20 cellular contexts compared by ENCODE assay signal in genomic region chr17:82250868-82251500, GRCh38. TPM values are rescaled to one million over a fixed set of nuclear protein-coding genes. Genes with fewer than 3 reads are reported as not detected.
DNase-seq lines count a peak whose midpoint lies in the region; ATAC-seq and TF ChIP-seq lines count a peak whose summit lies in the region.
"Had no signal": no experiment of that assay in that cellular context is flagged by ENCODE, and none has a peak within 500 bp of the region (broad histone marks: within the 10 kb centered on the region; RNA-seq: fewer than 3 reads in every experiment).

No MANE protein-coding gene starts in this region.

- H3K36me3 ChIP-seq in esophagus muscularis mucosa = peaks cover 81 to 100% (median 94%) of the 10 kb centered on the region in 4 donors
- peaks cover 86% of the 10 kb centered on the region for H3K36me3 ChIP-seq in osteoblast (ENCODE audit: insufficient read depth, low read length)
- peaks cover 85% of the 10 kb centered on the region for H3K36me3 ChIP-seq in HAP-1 (replicated peaks)

- no peak for TF ChIP-seq POLR2A in esophagus muscularis mucosa (IDR thresholded peaks at IDR 0.05; ENCODE audit: low read depth)

- no peak for ATAC-seq in HG03135 (IDR thresholded peaks at IDR 0.05; ENCODE audit: unreplicated experiment)
- ATAC-seq: gastrocnemius medialis, PC-3 had no signal

- no peaks in the 10 kb centered on the region for H3K27me3 Mint-ChIP-seq in activated naive CD4-positive, alpha-beta T cell treated with anti-CD3 and anti-CD28 coated beads for 36 hours (ENCODE audit: low read depth)
- H3K27me3 Mint-ChIP-seq in HFFc6 (ENCODE audit: insufficient read depth) = peaks cover 76% of the 10 kb centered on the region
- H3K27me3 Mint-ChIP-seq: activated naive CD8-positive, alpha-beta T cell had no signal

- H3K36me3 Mint-ChIP-seq in activated naive CD4-positive, alpha-beta T cell treated with anti-CD3 and anti-CD28 coated beads for 36 hours (ENCODE audit: low read depth) = peaks cover 51% of the 10 kb centered on the region
- peaks cover 62% of the 10 kb centered on the region for H3K36me3 Mint-ChIP-seq in HFFc6 (ENCODE audit: low read depth)

- H3K4me3 ChIP-seq in esophagus muscularis mucosa (no peak overlapping the region), osteoblast (ENCODE audit: insufficient read depth, low read length) (no peak overlapping the region), HAP-1 (no peak overlapping the region)
- H3K4me3 ChIP-seq: gastrocnemius medialis had no signal

- no peak for TF ChIP-seq EP300 in esophagus muscularis mucosa (IDR thresholded peaks at IDR 0.05)

- H3K4me1 ChIP-seq in esophagus muscularis mucosa = peaks cover 28 to 54% (median 48%) of the 10 kb centered on the region in 4 donors
- peaks cover 17% of the 10 kb centered on the region for H3K4me1 ChIP-seq in osteoblast (ENCODE audit: insufficient read depth, low read length)
- H3K4me1 ChIP-seq in HAP-1 = no peaks in the 10 kb centered on the region

- peaks cover 80% of the 10 kb centered on the region for H3K79me2 ChIP-seq in osteoblast (ENCODE audit: insufficient read depth, low read length)

- peaks cover 76% of the 10 kb centered on the region for H4K20me1 ChIP-seq in osteoblast (ENCODE audit: insufficient read depth, low read length)

- DNase-seq in activated naive CD4-positive, alpha-beta T cell treated with anti-CD3 and anti-CD28 coated beads for 36 hours = no peak
- DNase-seq in activated naive CD4-positive, alpha-beta T cell (lab: John Stamatoyannopoulos, UW) = no peak
- no peak for DNase-seq in HFFc6
- no peak for DNase-seq in esophagus muscularis mucosa (ENCODE audit: extremely low spot score)
- peak; percentile 87 for DNase-seq in osteoblast (ENCODE audit: insufficient read length, low spot score, missing footprints)
- no peak for DNase-seq in NOMO-1 (lab: John Stamatoyannopoulos, UW; ENCODE audit: unreplicated experiment in 2 of 2)
- no peak for DNase-seq in HAP-1 (ENCODE audit: low spot score in 2 of 2)
- DNase-seq: activated CD4-positive, CD25-positive, alpha-beta regulatory T cell treated with anti-CD3 and anti-CD28 coated beads, Interleukin-2, amount 50 U/mL, for 72 hours; brain microvascular endothelial cell; dermis blood vessel endothelial cell; erythroblast; gastrocnemius medialis; KBM-7; midbrain; NCI-H187; NCI-H774; PC-3 had no signal

- H3K4me1 Mint-ChIP-seq in activated naive CD4-positive, alpha-beta T cell treated with anti-CD3 and anti-CD28 coated beads for 36 hours (ENCODE audit: low read depth) = peaks cover 9% of the 10 kb centered on the region
- H3K4me1 Mint-ChIP-seq in HFFc6 (ENCODE audit: low read depth) = peaks cover 24% of the 10 kb centered on the region

- H2AFZ ChIP-seq in osteoblast (ENCODE audit: low read length) = no peak overlapping the region

- H3K9me3 ChIP-seq in esophagus muscularis mucosa (no peaks in the 10 kb centered on the region), osteoblast (ENCODE audit: low read depth, low read length) (no peaks in the 10 kb centered on the region), HAP-1 (no peaks in the 10 kb centered on the region)
- H3K9me3 ChIP-seq: gastrocnemius medialis, neutrophil had no signal

- peak overlapping the region; percentile 36 for H3K27ac Mint-ChIP-seq in activated naive CD4-positive, alpha-beta T cell treated with anti-CD3 and anti-CD28 coated beads for 36 hours
- peak overlapping the region; percentile 68 for H3K27ac Mint-ChIP-seq in HFFc6
- H3K27ac Mint-ChIP-seq: activated naive CD8-positive, alpha-beta T cell had no signal

- in situ Hi-C loops in HAP-1 (cut with MboI; ENCODE audit: low sequenced_read_pairs) = no loop called here

- WGBS in esophagus muscularis mucosa = 89% methylated on average over 23 of the region's 25 CpGs

- H3K27ac ChIP-seq in esophagus muscularis mucosa (replicated peaks in 1 of 4) (peak overlapping the region in 3 of 4 donors; percentile 7 to 62 (median 46)), osteoblast (ENCODE audit: low read depth, low read length) (no peak overlapping the region)
- H3K27ac ChIP-seq: brain microvascular endothelial cell, neutrophil had no signal

- no peak overlapping the region for H3K4me3 Mint-ChIP-seq in activated naive CD4-positive, alpha-beta T cell treated with anti-CD3 and anti-CD28 coated beads for 36 hours
- H3K4me3 Mint-ChIP-seq in HFFc6 = peak overlapping the region; percentile 34; the same call in 1 of the 2 replicates
- H3K4me3 Mint-ChIP-seq: activated naive CD8-positive, alpha-beta T cell had no signal

- CTCF ChIA-PET in activated naive CD4-positive, alpha-beta T cell treated with anti-CD3 and anti-CD28 coated beads for 36 hours (lab: Charles Lee) = interaction anchor here (0.6 kb wide), 2 partner anchors 45 to 69 kb away, joined by 3 to 5 read pairs; no protein-coding TSS in a partner anchor

- intact Hi-C loops in activated naive CD4-positive, alpha-beta T cell treated with anti-CD3 and anti-CD28 coated beads for 36 hours (cut with micrococcal nuclease) = no loop called here
- intact Hi-C loops in esophagus muscularis mucosa (cut with DNase I) = no loop called here

- H3K4me2 ChIP-seq in osteoblast (ENCODE audit: insufficient read depth, low read length) = no peak overlapping the region

- H3K27me3 ChIP-seq in esophagus muscularis mucosa (no peaks in the 10 kb centered on the region), osteoblast (ENCODE audit: insufficient read depth, low read length) (no peaks in the 10 kb centered on the region), HAP-1 (ENCODE audit: low read depth) (no peaks in the 10 kb centered on the region)
- H3K27me3 ChIP-seq: brain microvascular endothelial cell, gastrocnemius medialis, neutrophil had no signal

- TF ChIP-seq CTCF in HFFc6 (IDR thresholded peaks at IDR 0.05) = no peak
- TF ChIP-seq CTCF in esophagus muscularis mucosa (IDR thresholded peaks at IDR 0.05) = no peak
- TF ChIP-seq CTCF in osteoblast (IDR thresholded peaks at IDR 0.05; ENCODE audit: extremely low read depth, low read depth, low read length) = no peak

- H3K9me3 Mint-ChIP-seq in activated naive CD4-positive, alpha-beta T cell treated with anti-CD3 and anti-CD28 coated beads for 36 hours = no peaks in the 10 kb centered on the region
- H3K9me3 Mint-ChIP-seq in HFFc6 = peaks cover 53% of the 10 kb centered on the region

RNA-seq across cellular contexts. Expression of gene SLC16A3, which starts 22.1 kb away (rescaled TPM):
- total RNA-seq in activated naive CD4-positive, alpha-beta T cell treated with anti-CD3 and anti-CD28 coated beads for 36 hours = 10 to 100 TPM; 15.2 to 18.3 TPM
- 100 to 1,000 TPM; 475 to 624 (median 523) TPM for total RNA-seq in HFFc6 (2021; fragmentation: NEBNext Ultra II Directional; extraction: Animal tissue kit (Norgen Biotek cat#: 25700))
- total RNA-seq in esophagus muscularis mucosa = 10 to 100 TPM; 17.0 to 28.8 (median 23.4) TPM
- 129 and 222 TPM in 2 replicates for total RNA-seq in osteoblast

RNA-seq across cellular contexts. Expression of gene CSNK1D, which starts 22.5 kb away (rescaled TPM):
- 100 to 1,000 TPM in 1 of 2 experiments, 10 to 100 TPM in 1; 99.8 to 100 TPM for total RNA-seq in activated naive CD4-positive, alpha-beta T cell treated with anti-CD3 and anti-CD28 coated beads for 36 hours
- 100 to 1,000 TPM; 116 to 128 (median 118) TPM for total RNA-seq in HFFc6 (2021; fragmentation: NEBNext Ultra II Directional; extraction: Animal tissue kit (Norgen Biotek cat#: 25700))
- total RNA-seq in esophagus muscularis mucosa (10 to 100 TPM; 47.2 to 65.5 (median 61.0) TPM), osteoblast (45.4 and 50.3 TPM in 2 replicates)

RNA-seq across cellular contexts. Expression of gene CCDC57, which starts 38.3 kb away (rescaled TPM):
- total RNA-seq in activated naive CD4-positive, alpha-beta T cell treated with anti-CD3 and anti-CD28 coated beads for 36 hours = 10 to 100 TPM; 40.7 to 43.9 TPM
- 10 to 100 TPM; 12.8 to 15.6 (median 13.6) TPM for total RNA-seq in HFFc6 (2021; fragmentation: NEBNext Ultra II Directional; extraction: Animal tissue kit (Norgen Biotek cat#: 25700))
- total RNA-seq in esophagus muscularis mucosa (10 to 100 TPM in 3 of 4 donors, 1 to 10 TPM in 1; 8.4 to 21.6 (median 16.4) TPM), osteoblast (21.0 and 25.9 TPM in 2 replicates)
